9 cellular contexts compared by ENCODE assay signal in genomic region chr7:138738551-138739335, GRCh38. TPM values are rescaled to one million over a fixed set of nuclear protein-coding genes. Genes with fewer than 3 reads are reported as not detected.
DNase-seq lines count a peak whose midpoint lies in the region; ATAC-seq, FAIRE-seq and TF ChIP-seq lines count a peak whose summit lies in the region.
"Had no signal": no experiment of that assay in that cellular context is flagged by ENCODE, and none has a peak within 500 bp of the region (broad histone marks: within the 10 kb centered on the region; RNA-seq: fewer than 3 reads in every experiment).

No MANE protein-coding gene starts in this region.

- no peak overlapping the region for H2BK20ac ChIP-seq in IMR-90 (ENCODE audit: low read depth, low read length)

- H3K27me3 ChIP-seq in IMR-90 (ENCODE audit: control insufficient read depth, insufficient read depth, low read length) (no peaks in the 10 kb centered on the region; the same call in 1 of the 2 replicates), endothelial cell of umbilical vein (ENCODE audit: control insufficient read depth in 2 of 2, insufficient read depth in 2 of 2, low read length in 2 of 2) (no peaks in the 10 kb centered on the region)

- no peaks in the 10 kb centered on the region; the same call in 1 of the 2 replicates for H3K9me3 ChIP-seq in IMR-90 (ENCODE audit: control insufficient read depth, insufficient read depth, low read length)
- H3K9me3 ChIP-seq in endothelial cell of umbilical vein (replicated peaks; ENCODE audit: control insufficient read depth, insufficient read depth, low read length) = no peaks in the 10 kb centered on the region

- DNase-seq in Caki2 (ENCODE audit: low read depth) = peak; percentile 79
- peak; percentile 84 for DNase-seq in IMR-90
- peak; percentile 34 for DNase-seq in NOMO-1 treated with dmso at 0.1 percent for 144 hours (lab: John Stamatoyannopoulos, UW; ENCODE audit: unreplicated experiment)
- peak; percentile 87 for DNase-seq in activated CD8-positive, alpha-beta memory T cell treated with anti-CD3 and anti-CD28 coated beads, Interleukin-2, amount 10 ng/mL, durations not matched to agents 7 days and 5 days
- peak; percentile 89 for DNase-seq in endothelial cell of umbilical vein (ENCODE audit: low read depth, low spot score)
- DNase-seq in mucosa of gallbladder (ENCODE audit: low spot score) = peak; percentile 86
- peak; percentile 87 for DNase-seq in stimulated activated CD8-positive, alpha-beta memory T cell treated with anti-CD3 and anti-CD28 coated beads, Interleukin-4, amount 100 ng/mL, for 48 hours

- H3K4me3 Mint-ChIP-seq in activated CD8-positive, alpha-beta memory T cell treated with anti-CD3 and anti-CD28 coated beads, Interleukin-2, amount 10 ng/mL, durations not matched to agents 7 days and 5 days = no peak overlapping the region
- H3K4me3 Mint-ChIP-seq: activated naive CD4-positive, alpha-beta T cell treated with anti-CD3 and anti-CD28 coated beads, Interleukin-2, amount 50 U/mL, for 24 hours had no signal

- dilution Hi-C loops in IMR-90 (cut with HindIII; ENCODE audit: low sequenced_read_pairs, unreplicated experiment) (no loop called here), endothelial cell of umbilical vein (cut with MboI; ENCODE audit: extremely low pct_ligation_motif_present, low sequenced_read_pairs) (no loop called here)

- H3K27me3 Mint-ChIP-seq in activated CD8-positive, alpha-beta memory T cell treated with anti-CD3 and anti-CD28 coated beads, Interleukin-2, amount 10 ng/mL, durations not matched to agents 7 days and 5 days = no peaks in the 10 kb centered on the region
- H3K27me3 Mint-ChIP-seq: activated naive CD4-positive, alpha-beta T cell treated with anti-CD3 and anti-CD28 coated beads, Interleukin-2, amount 50 U/mL, for 24 hours had no signal

- H3K23ac ChIP-seq in IMR-90 (ENCODE audit: low read depth, low read length) = no peak overlapping the region

- WGBS in IMR-90 (ENCODE audit: extremely low coverage in 2 of 2, insufficient read length in 1 of 2), 2 experiments = 0% methylated on average over 2 of the region's 14 CpGs; no CpG with 5 or more reads in 1 of the 2 experiments

- H3K4me1 ChIP-seq in IMR-90 (ENCODE audit: control insufficient read depth, insufficient read depth, low read length) (no peaks in the 10 kb centered on the region), endothelial cell of umbilical vein (ENCODE audit: control insufficient read depth, extremely low read depth, insufficient read depth, low read length) (no peaks in the 10 kb centered on the region)

- H3K9ac ChIP-seq in IMR-90 (ENCODE audit: low read depth, low read length) (no peak overlapping the region), endothelial cell of umbilical vein (replicated peaks; ENCODE audit: extremely low read depth, insufficient read depth, low read length) (no peak overlapping the region)

- H2AK5ac ChIP-seq in IMR-90 (ENCODE audit: low read depth, low read length) = no peak overlapping the region

- H3K4me2 ChIP-seq in IMR-90 (ENCODE audit: low read depth, low read length) = no peak overlapping the region
- no peak overlapping the region for H3K4me2 ChIP-seq in endothelial cell of umbilical vein (ENCODE audit: insufficient read depth, low read length)

- H3K9me3 Mint-ChIP-seq in activated CD8-positive, alpha-beta memory T cell treated with anti-CD3 and anti-CD28 coated beads, Interleukin-2, amount 10 ng/mL, durations not matched to agents 7 days and 5 days (ENCODE audit: low read depth) = no peaks in the 10 kb centered on the region
- H3K9me3 Mint-ChIP-seq: activated naive CD4-positive, alpha-beta T cell treated with anti-CD3 and anti-CD28 coated beads, Interleukin-2, amount 50 U/mL, for 24 hours had no signal

- no peak overlapping the region for H3K56ac ChIP-seq in IMR-90 (ENCODE audit: extremely low read depth, insufficient read depth, low read length)

- no peak overlapping the region for H2AK9ac ChIP-seq in IMR-90 (replicated peaks; ENCODE audit: low read depth, low read length, poor library complexity)

- H3K27ac ChIP-seq in IMR-90 (ENCODE audit: insufficient read depth, low read length) = no peak overlapping the region
- H3K27ac ChIP-seq in endothelial cell of umbilical vein (ENCODE audit: insufficient read depth, low read depth, low read length) = no peak overlapping the region

- TF ChIP-seq RAD21 in IMR-90 (IDR thresholded peaks at IDR 0.05; ENCODE audit: low read length) = peak; percentile 95

- TF ChIP-seq POLR2A in IMR-90 (IDR thresholded peaks at IDR 0.05; ENCODE audit: low read depth, low read length) (no peak), endothelial cell of umbilical vein (IDR thresholded peaks at IDR 0.05; ENCODE audit: low read depth, low read length) (no peak)

- H4K5ac ChIP-seq in IMR-90 (ENCODE audit: low read depth, low read length) = no peak overlapping the region

- peak; percentile 96 for FAIRE-seq in endothelial cell of umbilical vein (lab: Jason Lieb, UNC)

- no peaks in the 10 kb centered on the region for H3K36me3 Mint-ChIP-seq in activated CD8-positive, alpha-beta memory T cell treated with anti-CD3 and anti-CD28 coated beads, Interleukin-2, amount 10 ng/mL, durations not matched to agents 7 days and 5 days
- H3K36me3 Mint-ChIP-seq: activated naive CD4-positive, alpha-beta T cell treated with anti-CD3 and anti-CD28 coated beads, Interleukin-2, amount 50 U/mL, for 24 hours had no signal

- no TSS peak for BruUV-seq in IMR-90 (replicated peaks; lab: Mats Ljungman, UMichigan)
- BruUV-seq in endothelial cell of umbilical vein (replicated peaks; lab: Mats Ljungman, UMichigan) = no TSS peak

- H3K4ac ChIP-seq in IMR-90 (ENCODE audit: low read depth, low read length) = no peak overlapping the region

- H3K9me1 ChIP-seq in IMR-90 (ENCODE audit: insufficient read depth, low read length) = no peaks in the 10 kb centered on the region; the same call in 1 of the 2 replicates
- H3K9me1 ChIP-seq in endothelial cell of umbilical vein (replicated peaks; ENCODE audit: control insufficient read depth, extremely low read depth, insufficient read depth, low read length) = no peaks in the 10 kb centered on the region

- intact Hi-C loops in IMR-90 (cut with micrococcal nuclease) = loop anchor here (1.0 to 5.0 kb wide), 11 partner anchors 242 to 1131 kb away; partner anchors contain the start of genes CREB3L2, KIAA1549 and TRIM24
- intact Hi-C loops in endothelial cell of umbilical vein (cut with micrococcal nuclease) = loop anchor here (1.0 to 5.0 kb wide), 6 partner anchors 278 to 1131 kb away; partner anchors contain the start of gene TRIM24

- no peak overlapping the region for H2BK5ac ChIP-seq in IMR-90 (ENCODE audit: low read depth, low read length, poor library complexity, severe bottlenecking)

- peak; percentile 93 for ATAC-seq in GM21390 (IDR thresholded peaks at IDR 0.05; ENCODE audit: unreplicated experiment)
- peak; percentile 98 for ATAC-seq in IMR-90 (ENCODE audit: low read depth)
- ATAC-seq in activated CD8-positive, alpha-beta memory T cell treated with anti-CD3 and anti-CD28 coated beads, Interleukin-2, amount 10 ng/mL, durations not matched to agents 7 days and 5 days = peak; percentile 94

- H2AFZ ChIP-seq in IMR-90 (replicated peaks; ENCODE audit: low read length, poor library complexity) (no peak overlapping the region), endothelial cell of umbilical vein (ENCODE audit: low read depth, low read length) (peak overlapping the region; percentile 16)

- in situ Hi-C loops in Caki2 (cut with HindIII; ENCODE audit: low pct_unique_long_range_greater_than_20kb, low sequenced_read_pairs) = no loop called here
- in situ Hi-C loops in IMR-90 (cut with MboI; ENCODE audit: low sequenced_read_pairs) = loop anchor here (5.0 to 25.0 kb wide), 4 partner anchors 576 to 1126 kb away; no protein-coding TSS in a partner anchor

- H3K18ac ChIP-seq in IMR-90 (ENCODE audit: low read depth, low read length) = no peak overlapping the region

- H4K8ac ChIP-seq in IMR-90 (ENCODE audit: low read depth in 2 of 2, low read length in 2 of 2) = no peak overlapping the region

- no peak overlapping the region for H2BK15ac ChIP-seq in IMR-90 (ENCODE audit: low read depth, low read length)

- H3K36me3 ChIP-seq in IMR-90 (ENCODE audit: control insufficient read depth, insufficient read depth, low read length) (no peaks in the 10 kb centered on the region), endothelial cell of umbilical vein (ENCODE audit: control insufficient read depth in 2 of 2, extremely low read depth in 1 of 2, insufficient read depth in 2 of 2, low read length in 2 of 2) (no peaks in the 10 kb centered on the region)

- H4K91ac ChIP-seq in IMR-90 (ENCODE audit: insufficient read depth, low read depth, low read length) = no peak overlapping the region

- H3K14ac ChIP-seq in IMR-90 (replicated peaks; ENCODE audit: low read depth, low read length) = no peak overlapping the region

- H3K27ac Mint-ChIP-seq in activated CD8-positive, alpha-beta memory T cell treated with anti-CD3 and anti-CD28 coated beads, Interleukin-2, amount 10 ng/mL, durations not matched to agents 7 days and 5 days = no peak overlapping the region
- H3K27ac Mint-ChIP-seq: activated naive CD4-positive, alpha-beta T cell treated with anti-CD3 and anti-CD28 coated beads, Interleukin-2, amount 50 U/mL, for 24 hours had no signal

- peak; percentile 96 for TF ChIP-seq CTCF in IMR-90 (conservative IDR thresholded peaks at IDR 0.05; ENCODE audit: low read depth, low read length)
- TF ChIP-seq CTCF in endothelial cell of umbilical vein (IDR thresholded peaks at IDR 0.05; ENCODE audit: extremely low read depth in 1 of 2, insufficient read depth in 1 of 2, low read depth in 1 of 2, low read length in 2 of 2) = peak; percentile 89 to 96

- POLR2A ChIA-PET in IMR-90 (lab: Charles Lee; ENCODE audit: unreplicated experiment) = interaction anchor here (0.9 kb wide), 1 partner anchor 577 kb away, joined by 5 read pairs; no protein-coding TSS in a partner anchor
- POLR2A ChIA-PET in endothelial cell of umbilical vein (lab: Charles Lee) = interaction anchor here (0.6 to 1.1 kb wide), 2 partner anchors 229 to 577 kb away, joined by 3 to 7 read pairs; no protein-coding TSS in a partner anchor

- H2BK120ac ChIP-seq in IMR-90 (ENCODE audit: low read depth, low read length) = no peak overlapping the region

- H3K4me1 Mint-ChIP-seq in activated CD8-positive, alpha-beta memory T cell treated with anti-CD3 and anti-CD28 coated beads, Interleukin-2, amount 10 ng/mL, durations not matched to agents 7 days and 5 days = peaks cover 10% of the 10 kb centered on the region

- no peaks in the 10 kb centered on the region for H3K79me1 ChIP-seq in IMR-90 (ENCODE audit: low read depth in 1 of 2, low read length in 2 of 2)

- CTCF ChIA-PET in IMR-90 (lab: Yijun Ruan, JAX) = interaction anchor here (0.7 to 2.7 kb wide), 17 partner anchors 9 to 674 kb away, joined by 3 to 28 read pairs (median 3); partner anchors contain the start of gene TRIM24
- CTCF ChIA-PET in activated CD8-positive, alpha-beta memory T cell treated with anti-CD3 and anti-CD28 coated beads, Interleukin-2, amount 10 ng/mL, durations not matched to agents 7 days and 5 days (lab: Charles Lee) = interaction anchor here (0.6 to 3.5 kb wide), 38 partner anchors 10 to 836 kb away, joined by 3 to 37 read pairs (median 4); partner anchors contain the start of genes CREB3L2 and TRIM24
- CTCF ChIA-PET in endothelial cell of umbilical vein (lab: Charles Lee) = interaction anchor here (0.6 to 4.4 kb wide), 61 partner anchors 10 to 1133 kb away, joined by 3 to 345 read pairs (median 4); partner anchors contain the start of genes CREB3L2 and TRIM24

- H3K79me2 ChIP-seq in endothelial cell of umbilical vein (ENCODE audit: control insufficient read depth, insufficient read depth, low read length) = no peaks in the 10 kb centered on the region

- H3K4me3 ChIP-seq in IMR-90 (ENCODE audit: insufficient read depth, low read depth, low read length) (no peak overlapping the region), endothelial cell of umbilical vein (replicated peaks in 1 of 3; ENCODE audit: insufficient read depth in 1 of 3, low read depth in 1 of 3, low read length in 3 of 3) (no peak overlapping the region)

- no peaks in the 10 kb centered on the region for H4K20me1 ChIP-seq in IMR-90 (ENCODE audit: insufficient read depth, low read length)
- H4K20me1 ChIP-seq in endothelial cell of umbilical vein (replicated peaks; ENCODE audit: control insufficient read depth, extremely low read depth, insufficient read depth, low read length) = no peaks in the 10 kb centered on the region

RNA-seq across cellular contexts. Expression of gene SVOPL, which starts 37.6 kb away (rescaled TPM):
- not detected in 2 replicates for total RNA-seq in Caki2 (2014; rRNA removed; shearing (Covaris generic); ENCODE audit: low replicate concordance)
- not detected in 2 replicates for total RNA-seq in IMR-90 (2012; rRNA removed)
- polyA plus RNA-seq in IMR-90 (2012; rRNA removed) = not detected in 2 replicates
- polyA plus RNA-seq in IMR-90 (2012; cell fraction: cytosol; rRNA removed) = not detected in 2 replicates
- not detected in 2 replicates for polyA plus RNA-seq in IMR-90 (2012; cell fraction: nucleus; rRNA removed; ENCODE audit: low replicate concordance)
- not detected for total RNA-seq in activated CD8-positive, alpha-beta memory T cell treated with anti-CD3 and anti-CD28 coated beads, Interleukin-2, amount 10 ng/mL, durations not matched to agents 7 days and 5 days
- not detected in 2 replicates for total RNA-seq in endothelial cell of umbilical vein
- polyA plus RNA-seq in endothelial cell of umbilical vein = not detected in 2 replicates
- not detected in 2 replicates for polyA plus RNA-seq in endothelial cell of umbilical vein (2011; cell fraction: cytosol; rRNA removed)
- polyA plus RNA-seq in endothelial cell of umbilical vein (2011; cell fraction: nucleus; rRNA removed) = not detected in 2 replicates
- not detected in 2 replicates for polyA plus RNA-seq in endothelial cell of umbilical vein (2012)
- not detected in 2 replicates for polyA minus RNA-seq in endothelial cell of umbilical vein
- 7.5 TPM for polyA minus RNA-seq in endothelial cell of umbilical vein (2011; cell fraction: cytosol; rRNA and poly(A)+ RNA removed)
- 0.63 TPM in 1 of 2 replicates, not detected in the other for polyA minus RNA-seq in endothelial cell of umbilical vein (2011; cell fraction: nucleus; rRNA and poly(A)+ RNA removed)
- not detected for total RNA-seq in mucosa of gallbladder

RNA-seq across cellular contexts. Expression of gene TMEM213, which starts 59.1 kb away (rescaled TPM):
- not detected in 2 replicates for total RNA-seq in Caki2 (2014; rRNA removed; shearing (Covaris generic); ENCODE audit: low replicate concordance)
- total RNA-seq in IMR-90 (2012; rRNA removed) (not detected in 2 replicates), endothelial cell of umbilical vein (not detected in 2 replicates), mucosa of gallbladder (0.12 TPM)
- polyA plus RNA-seq in IMR-90 (2012; rRNA removed) (not detected in 2 replicates), endothelial cell of umbilical vein (not detected in 2 replicates)
- polyA plus RNA-seq in IMR-90 (2012; cell fraction: cytosol; rRNA removed) = not detected in 2 replicates
- not detected in 2 replicates for polyA plus RNA-seq in IMR-90 (2012; cell fraction: nucleus; rRNA removed; ENCODE audit: low replicate concordance)
- total RNA-seq in activated CD8-positive, alpha-beta memory T cell treated with anti-CD3 and anti-CD28 coated beads, Interleukin-2, amount 10 ng/mL, durations not matched to agents 7 days and 5 days = under 1 TPM in 1 of 2 experiments, not detected in 1; 0.06 TPM
- not detected in 2 replicates for polyA plus RNA-seq in endothelial cell of umbilical vein (2011; cell fraction: cytosol; rRNA removed)
- not detected in 2 replicates for polyA plus RNA-seq in endothelial cell of umbilical vein (2011; cell fraction: nucleus; rRNA removed)
- polyA plus RNA-seq in endothelial cell of umbilical vein (2012) = not detected in 2 replicates
- polyA minus RNA-seq in endothelial cell of umbilical vein = not detected in 2 replicates
- not detected for polyA minus RNA-seq in endothelial cell of umbilical vein (2011; cell fraction: cytosol; rRNA and poly(A)+ RNA removed)
- not detected in 2 replicates for polyA minus RNA-seq in endothelial cell of umbilical vein (2011; cell fraction: nucleus; rRNA and poly(A)+ RNA removed)

RNA-seq across cellular contexts. Expression of gene ATP6V0A4, which starts 59.3 kb away (rescaled TPM):
- 1.4 TPM in 1 of 2 replicates, not detected in the other for total RNA-seq in Caki2 (2014; rRNA removed; shearing (Covaris generic); ENCODE audit: low replicate concordance)
- total RNA-seq in IMR-90 (2012; rRNA removed) (under 0.01 and 0.18 TPM in 2 replicates), endothelial cell of umbilical vein (0.24 TPM in 1 of 2 replicates, not detected in the other), mucosa of gallbladder (not detected)
- polyA plus RNA-seq in IMR-90 (2012; rRNA removed) (0.05 TPM in 1 of 2 replicates, not detected in the other), endothelial cell of umbilical vein (0.06 and 0.07 TPM in 2 replicates)
- 0.03 and 0.06 TPM in 2 replicates for polyA plus RNA-seq in IMR-90 (2012; cell fraction: cytosol; rRNA removed)
- 0.03 and 0.06 TPM in 2 replicates for polyA plus RNA-seq in IMR-90 (2012; cell fraction: nucleus; rRNA removed; ENCODE audit: low replicate concordance)
- not detected for total RNA-seq in activated CD8-positive, alpha-beta memory T cell treated with anti-CD3 and anti-CD28 coated beads, Interleukin-2, amount 10 ng/mL, durations not matched to agents 7 days and 5 days
- polyA plus RNA-seq in endothelial cell of umbilical vein (2011; cell fraction: cytosol; rRNA removed) = 0.03 TPM in 1 of 2 replicates, not detected in the other
- polyA plus RNA-seq in endothelial cell of umbilical vein (2011; cell fraction: nucleus; rRNA removed) = 0.05 and 0.06 TPM in 2 replicates
- polyA plus RNA-seq in endothelial cell of umbilical vein (2012) = 0.56 and 0.59 TPM in 2 replicates
- not detected in 2 replicates for polyA minus RNA-seq in endothelial cell of umbilical vein
- not detected for polyA minus RNA-seq in endothelial cell of umbilical vein (2011; cell fraction: cytosol; rRNA and poly(A)+ RNA removed)
- polyA minus RNA-seq in endothelial cell of umbilical vein (2011; cell fraction: nucleus; rRNA and poly(A)+ RNA removed) = not detected in 2 replicates

Comparison
In these comparisons a context has a peak if more than half of its experiments do, and no peak if none do; other contexts are left out.
1. DNase-seq: peak in every context shown above with its lines; median percentile 89 in endothelial cell of umbilical vein; 87 in activated CD8-positive, alpha-beta memory T cell treated with anti-CD3 and anti-CD28 coated beads, Interleukin-2, amount 10 ng/mL, durations not matched to agents 7 days and 5 days; 87 in stimulated activated CD8-positive, alpha-beta memory T cell treated with anti-CD3 and anti-CD28 coated beads, Interleukin-4, amount 100 ng/mL, for 48 hours; 86 in mucosa of gallbladder; 84 in IMR-90; 79 in Caki2; 34 in NOMO-1 treated with dmso at 0.1 percent for 144 hours.